ENCODE assay signal across 8 cellular contexts in the genomic region with DNA sequence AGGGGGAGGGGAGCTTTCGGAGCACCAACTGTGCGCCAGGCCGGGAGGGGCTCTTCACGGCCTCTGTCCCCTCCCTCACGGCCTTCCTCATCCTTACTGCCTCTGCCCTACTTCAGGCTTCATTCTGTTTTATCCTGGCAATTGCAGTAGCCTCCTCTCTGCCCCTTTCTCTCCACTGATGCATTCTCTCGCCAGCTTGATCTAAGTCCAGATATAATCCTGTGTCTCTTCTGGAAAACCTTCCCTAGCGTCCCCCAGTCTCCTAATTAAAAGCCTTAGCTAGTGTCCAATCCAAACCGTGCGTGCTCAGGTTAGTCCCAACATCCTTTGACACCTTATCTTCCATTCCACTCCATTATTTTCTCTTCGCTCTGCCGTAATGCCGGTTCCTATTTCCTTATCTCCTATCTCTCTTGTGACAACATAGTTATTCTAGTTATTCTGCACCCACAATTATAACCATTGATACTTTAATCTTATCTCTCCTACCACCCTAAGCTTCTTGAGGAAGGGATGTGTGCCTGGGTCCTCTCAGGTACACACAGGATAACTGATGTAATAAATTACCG. TPM values are rescaled to one million over a fixed set of nuclear protein-coding genes. Genes with fewer than 3 reads are reported as not detected.
DNase-seq lines count a peak whose midpoint lies in the region; ATAC-seq and TF ChIP-seq lines count a peak whose summit lies in the region.

No MANE protein-coding gene starts in this region.

- POLR2A ChIA-PET in naive thymus-derived CD8-positive, alpha-beta T cell (lab: Charles Lee) = interaction anchor here (1.5 to 3.3 kb wide), 7 partner anchors 11 to 213 kb away, joined by 4 to 82 read pairs (median 27); a partner anchor contains a TSS

- no peak for ATAC-seq in central memory CD8-positive, alpha-beta T cell (replicated peaks; ENCODE audit: extremely low read depth, poor library complexity, severe bottlenecking)
- ATAC-seq in naive thymus-derived CD8-positive, alpha-beta T cell = no peak

- H3K27me3 Mint-ChIP-seq in central memory CD8-positive, alpha-beta T cell = no peaks in the 10 kb centered on the region
- H3K27me3 Mint-ChIP-seq in naive thymus-derived CD8-positive, alpha-beta T cell = no peaks in the 10 kb centered on the region

- H3K4me3 ChIP-seq in NB4 (ENCODE audit: low read depth, low read length) = peak overlapping the region; percentile 75

- H3K9me3 Mint-ChIP-seq in central memory CD8-positive, alpha-beta T cell = no peaks in the 10 kb centered on the region
- no peaks in the 10 kb centered on the region for H3K9me3 Mint-ChIP-seq in naive thymus-derived CD8-positive, alpha-beta T cell

- H3K4me1 Mint-ChIP-seq in central memory CD8-positive, alpha-beta T cell = peaks cover 42% of the 10 kb centered on the region
- peaks cover 21 to 52% (median 50%) of the 10 kb centered on the region in 4 donors for H3K4me1 Mint-ChIP-seq in naive thymus-derived CD8-positive, alpha-beta T cell

- H3K27ac Mint-ChIP-seq in central memory CD8-positive, alpha-beta T cell (ENCODE audit: low read depth) = peak overlapping the region; percentile 25
- peak overlapping the region; percentile 1 to 90 (median 82) for H3K27ac Mint-ChIP-seq in naive thymus-derived CD8-positive, alpha-beta T cell

- TF ChIP-seq CTCF in NB4 (IDR thresholded peaks at IDR 0.05; ENCODE audit: low read depth, low read length) = no peak

- intact Hi-C loops in posterior cingulate gyrus (cut with DNase I) = loop anchor here (1.0 to 5.0 kb wide), 3 partner anchors 11 to 49 kb away; a partner anchor contains a TSS

- H3K36me3 Mint-ChIP-seq in central memory CD8-positive, alpha-beta T cell (ENCODE audit: insufficient read depth) = peaks cover 10% of the 10 kb centered on the region
- peaks cover 0 to 13% (median 0%) of the 10 kb centered on the region in 3 donors for H3K36me3 Mint-ChIP-seq in naive thymus-derived CD8-positive, alpha-beta T cell

- TF ChIP-seq POLR2A in NB4 (IDR thresholded peaks at IDR 0.05; ENCODE audit: extremely low read depth, insufficient read length) = no peak

- peak overlapping the region; percentile 81 for H3K4me3 Mint-ChIP-seq in central memory CD8-positive, alpha-beta T cell
- H3K4me3 Mint-ChIP-seq in naive thymus-derived CD8-positive, alpha-beta T cell = peak overlapping the region; percentile 72 to 92 (median 84)

- DNase-seq in GM03348 (ENCODE audit: low spot score) (peak; percentile 52), NB4 (ENCODE audit: low read depth) (peak; percentile 72), medulla oblongata (ENCODE audit: extremely low spot score) (no peak), KG1 (lab: John Stamatoyannopoulos, UW) (no peak), posterior cingulate gyrus (no peak)
- no peak for DNase-seq in central memory CD8-positive, alpha-beta T cell (ENCODE audit: low spot score in 2 of 2)
- DNase-seq in naive thymus-derived CD8-positive, alpha-beta T cell = no peak
- no peak for DNase-seq in central memory CD4-positive, alpha-beta T cell

RNA-seq across cellular contexts. Expression of a gene that starts 0.9 kb away (rescaled TPM):
- total RNA-seq in naive thymus-derived CD8-positive, alpha-beta T cell = 10 to 100 TPM; 12.7 to 14.3 TPM
- 10 to 100 TPM in 1 of 3 donors, 1 to 10 TPM in 2; 6.1 to 11.7 (median 7.5) TPM for polyA plus RNA-seq in naive thymus-derived CD8-positive, alpha-beta T cell

RNA-seq across cellular contexts. Expression of a gene that starts 11.3 kb away (rescaled TPM):
- total RNA-seq in naive thymus-derived CD8-positive, alpha-beta T cell = 1 to 10 TPM; 5.5 to 7.6 TPM
- polyA plus RNA-seq in naive thymus-derived CD8-positive, alpha-beta T cell = 1 to 10 TPM; 2.1 to 6.7 (median 3.8) TPM

RNA-seq across cellular contexts. Expression of a gene that starts 13.7 kb away (rescaled TPM):
- total RNA-seq in naive thymus-derived CD8-positive, alpha-beta T cell = 100 to 1,000 TPM; 216 to 222 TPM
- polyA plus RNA-seq in naive thymus-derived CD8-positive, alpha-beta T cell = 100 to 1,000 TPM; 178 to 249 (median 242) TPM

RNA-seq across cellular contexts. Expression of a gene that starts 21.5 kb away (rescaled TPM):
- total RNA-seq in naive thymus-derived CD8-positive, alpha-beta T cell = 1 to 10 TPM in 1 of 2 experiments, not detected in 1; 1.9 TPM
- 1 to 10 TPM in 2 of 3 donors, not detected in 1; 1.1 to 4.2 TPM for polyA plus RNA-seq in naive thymus-derived CD8-positive, alpha-beta T cell

RNA-seq across cellular contexts. Expression of a gene that starts 25.8 kb away (rescaled TPM):
- total RNA-seq in naive thymus-derived CD8-positive, alpha-beta T cell = 10 to 100 TPM; 32.9 to 36.9 TPM
- polyA plus RNA-seq in naive thymus-derived CD8-positive, alpha-beta T cell = 10 to 100 TPM in 1 of 3 donors, 1 to 10 TPM in 2; 6.6 to 10.5 (median 7.3) TPM

Comparison
In these comparisons a context has a peak if more than half of its experiments do, and no peak if none do; other contexts are left out.
1. DNase-seq: peak in GM03348 (single experiment) and NB4 (single experiment); none in central memory CD8-positive, alpha-beta T cell (0 of 2), naive thymus-derived CD8-positive, alpha-beta T cell (0 of 10), medulla oblongata (single experiment), KG1 (single experiment), posterior cingulate gyrus (0 of 10) and central memory CD4-positive, alpha-beta T cell (single experiment).